8 cellular contexts compared by ENCODE assay signal in the genomic region with DNA sequence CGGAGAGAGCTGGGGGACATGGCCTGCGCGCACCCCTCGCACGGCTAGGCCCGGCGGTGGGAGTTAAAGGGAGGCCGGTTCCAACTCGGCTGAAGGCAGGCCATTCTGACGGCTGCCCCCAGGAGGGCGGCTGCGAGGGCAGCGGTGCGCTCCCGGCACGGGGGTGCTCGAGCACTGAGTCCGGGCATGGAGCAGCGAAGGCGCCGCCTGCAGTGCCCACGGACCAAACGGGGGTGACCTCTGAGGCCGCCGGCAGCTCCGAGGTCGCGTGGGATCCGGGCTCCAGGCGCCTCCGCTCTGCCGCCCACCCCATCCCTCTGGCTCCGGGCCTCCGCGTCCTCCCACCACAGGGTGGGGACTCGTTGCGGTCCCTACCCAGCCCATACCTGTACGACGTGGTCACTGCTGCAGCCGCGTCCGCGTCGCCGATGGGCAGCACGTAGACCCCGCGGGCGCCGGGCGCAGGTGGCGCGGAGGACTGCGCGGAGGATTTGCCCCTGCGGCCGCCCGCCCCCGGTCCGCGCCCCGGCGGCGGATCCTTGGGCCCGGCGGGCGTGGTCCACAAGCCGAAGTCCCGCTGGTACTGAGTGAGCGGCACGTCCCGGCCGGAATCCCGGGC. TPM values are rescaled to one million over a fixed set of nuclear protein-coding genes. Genes with fewer than 3 reads are reported as not detected.
DNase-seq lines count a peak whose midpoint lies in the region; ATAC-seq and TF ChIP-seq lines count a peak whose summit lies in the region.

No MANE protein-coding gene starts in this region.

- TF ChIP-seq CTCF in GM13976 (IDR thresholded peaks at IDR 0.05; ENCODE audit: borderline replicate concordance, control extremely low read depth, extremely low read depth, insufficient read depth, missing control alignments) (no peak), ovary (IDR thresholded peaks at IDR 0.05) (no peak)

- no peaks in the 10 kb centered on the region for H3K9me3 Mint-ChIP-seq in activated T-helper 2 cell treated with anti-CD3 and anti-CD28 coated beads, Interferon-gamma antibody, Interleukin-2, Interleukin-4, amounts not matched to agents 10 μg/mL and 5 μg/mL and 100 μg/mL, durations not matched to agents 14 hours and 24 hours and 36 hours

- no peak overlapping the region for H3K27ac Mint-ChIP-seq in activated T-helper 2 cell treated with anti-CD3 and anti-CD28 coated beads, Interferon-gamma antibody, Interleukin-2, Interleukin-4, amounts not matched to agents 10 μg/mL and 5 μg/mL and 100 μg/mL, durations not matched to agents 14 hours and 24 hours and 36 hours

- H3K4me3 Mint-ChIP-seq in activated T-helper 2 cell treated with anti-CD3 and anti-CD28 coated beads, Interferon-gamma antibody, Interleukin-2, Interleukin-4, amounts not matched to agents 10 μg/mL and 5 μg/mL and 100 μg/mL, durations not matched to agents 14 hours and 24 hours and 36 hours (ENCODE audit: low read depth), result peak overlapping the region; percentile 78

- no peak for TF ChIP-seq POLR2A in ovary (IDR thresholded peaks at IDR 0.05)

- H3K27me3 ChIP-seq in ovary, result no peaks in the 10 kb centered on the region

- in situ Hi-C loops in GM13976 (cut with MboI; ENCODE audit: low sequenced_read_pairs, unreplicated experiment), result no loop called here

- 1 to 2% (median 1%) methylated on average over 20 to 74 of the region's 74 CpGs for WGBS in ovary, 3 donors

- peak; percentile 27 for ATAC-seq in Right ventricle myocardium inferior
- ATAC-seq in GM18520 (IDR thresholded peaks at IDR 0.05; ENCODE audit: unreplicated experiment), result no peak

- peaks cover 11% of the 10 kb centered on the region for H3K27me3 Mint-ChIP-seq in activated T-helper 2 cell treated with anti-CD3 and anti-CD28 coated beads, Interferon-gamma antibody, Interleukin-2, Interleukin-4, amounts not matched to agents 10 μg/mL and 5 μg/mL and 100 μg/mL, durations not matched to agents 14 hours and 24 hours and 36 hours (ENCODE audit: low read depth)

- H3K4me1 ChIP-seq in ovary (ENCODE audit: insufficient read depth), result peaks cover 5% of the 10 kb centered on the region

- H3K36me3 Mint-ChIP-seq in activated T-helper 2 cell treated with anti-CD3 and anti-CD28 coated beads, Interferon-gamma antibody, Interleukin-2, Interleukin-4, amounts not matched to agents 10 μg/mL and 5 μg/mL and 100 μg/mL, durations not matched to agents 14 hours and 24 hours and 36 hours (ENCODE audit: low read depth), result peaks cover 8% of the 10 kb centered on the region

- no peaks in the 10 kb centered on the region for H3K9me3 ChIP-seq in ovary

- H3K27ac ChIP-seq in ovary, result no peak overlapping the region

- H3K4me3 ChIP-seq in ovary, result peak overlapping the region; percentile 44

- intact Hi-C loops in activated T-helper 2 cell treated with anti-CD3 and anti-CD28 coated beads, Interferon-gamma antibody, Interleukin-2, Interleukin-4, amounts not matched to agents 10 μg/mL and 5 μg/mL and 100 μg/mL, durations not matched to agents 14 hours and 24 hours and 36 hours (cut with micrococcal nuclease), result loop anchor here (2.0 kb wide), 1 partner anchor 60 kb away; a partner anchor contains a TSS
- intact Hi-C loops in Right ventricle myocardium inferior (cut with DNase I) (no loop called here), ovary (cut with DNase I) (no loop called here)

- H3K36me3 ChIP-seq in ovary, result no peaks in the 10 kb centered on the region

- H3K4me1 Mint-ChIP-seq in activated T-helper 2 cell treated with anti-CD3 and anti-CD28 coated beads, Interferon-gamma antibody, Interleukin-2, Interleukin-4, amounts not matched to agents 10 μg/mL and 5 μg/mL and 100 μg/mL, durations not matched to agents 14 hours and 24 hours and 36 hours (ENCODE audit: low read depth), result peaks cover 10% of the 10 kb centered on the region

- no peak for TF ChIP-seq EP300 in ovary (IDR thresholded peaks at IDR 0.05)

- DNase-seq in 8988T, result peak; percentile 69
- peak; percentile 62 for DNase-seq in GM13976 (ENCODE audit: low spot score)
- peak; percentile 12 for DNase-seq in HT-29 (ENCODE audit: low spot score)
- no peak for DNase-seq in activated T-helper 2 cell treated with anti-CD3 and anti-CD28 coated beads, Interferon-gamma antibody, Interleukin-2, Interleukin-4, amounts not matched to agents 10 μg/mL and 5 μg/mL and 100 μg/mL, durations not matched to agents 14 hours and 24 hours and 36 hours (ENCODE audit: low spot score)
- no peak for DNase-seq in Right ventricle myocardium inferior (ENCODE audit: missing footprints)
- DNase-seq in ovary, result no peak
- DNase-seq in NCI-H1436 (lab: John Stamatoyannopoulos, UW), result no peak

RNA-seq across cellular contexts. Expression of a gene that starts 0.5 kb away (rescaled TPM):
- 5.4 and 10.4 TPM in 2 replicates for total RNA-seq in HT-29 (2014; rRNA removed; shearing (Covaris generic))
- total RNA-seq in activated T-helper 2 cell treated with anti-CD3 and anti-CD28 coated beads, Interferon-gamma antibody, Interleukin-2, Interleukin-4, amounts not matched to agents 10 μg/mL and 5 μg/mL and 100 μg/mL, durations not matched to agents 14 hours and 24 hours and 36 hours, result 1.1 and 2.9 TPM in 2 replicates
- total RNA-seq in Right ventricle myocardium inferior (2.2 TPM), ovary (1 to 10 TPM in 5 of 7 donors, under 1 TPM in 2; 0.48 to 3.1 (median 1.4) TPM)
- polyA plus RNA-seq in ovary, result 1 to 10 TPM in 1 of 2 donors, under 1 TPM in 1; 0.47 to 1.2 TPM

RNA-seq across cellular contexts. Expression of a gene that starts 59.8 kb away (rescaled TPM):
- total RNA-seq in HT-29 (2014; rRNA removed; shearing (Covaris generic)), result 45.2 and 45.9 TPM in 2 replicates
- total RNA-seq in activated T-helper 2 cell treated with anti-CD3 and anti-CD28 coated beads, Interferon-gamma antibody, Interleukin-2, Interleukin-4, amounts not matched to agents 10 μg/mL and 5 μg/mL and 100 μg/mL, durations not matched to agents 14 hours and 24 hours and 36 hours, result 74.9 and 81.7 TPM in 2 replicates
- total RNA-seq in Right ventricle myocardium inferior, result 56.5 TPM
- total RNA-seq in ovary, result 10 to 100 TPM; 32.7 to 65.0 (median 56.3) TPM
- polyA plus RNA-seq in ovary, result 10 to 100 TPM; 50.5 to 55.6 TPM

Comparison
In these comparisons a context has a peak if more than half of its experiments do, and no peak if none do; other contexts are left out.
1. DNase-seq: peak in 8988T (single experiment), GM13976 (single experiment) and HT-29 (single experiment); none in activated T-helper 2 cell treated with anti-CD3 and anti-CD28 coated beads, Interferon-gamma antibody, Interleukin-2, Interleukin-4, amounts not matched to agents 10 μg/mL and 5 μg/mL and 100 μg/mL, durations not matched to agents 14 hours and 24 hours and 36 hours (single experiment), Right ventricle myocardium inferior (single experiment), ovary (0 of 5) and NCI-H1436 (single experiment).